In the genomic region with DNA sequence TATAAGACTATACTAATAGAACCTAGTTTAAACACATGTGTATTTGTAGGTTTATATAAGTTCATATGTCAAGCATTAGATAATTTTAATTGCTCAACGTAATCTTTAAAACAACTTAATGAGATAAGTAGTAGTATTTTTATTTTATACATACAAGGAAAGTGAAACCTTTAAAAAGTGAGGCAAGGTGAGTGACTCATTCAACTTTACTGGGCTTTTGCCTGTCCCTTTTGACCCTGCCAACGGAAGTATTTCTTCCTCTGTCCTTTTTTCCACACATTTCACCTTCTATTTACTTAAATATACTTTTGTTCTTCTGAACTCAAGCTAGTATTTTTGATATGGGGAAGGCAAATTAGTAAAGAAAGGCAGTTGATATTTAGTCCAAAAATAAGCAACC, we compare ENCODE assay signal across 31 cellular contexts.
DNase-seq lines count a peak whose midpoint lies in the region; ATAC-seq and TF ChIP-seq lines count a peak whose summit lies in the region.
"Had no signal": no experiment of that assay in that cellular context is flagged by ENCODE, and none has a peak within 500 bp of the region (broad histone marks: within the 10 kb centered on the region; RNA-seq: fewer than 3 reads in every experiment).

No MANE protein-coding gene starts in this region.

- no peak for DNase-seq in GM23338 (ENCODE audit: low spot score)
- peak; percentile 29 for DNase-seq in RPMI7951 (ENCODE audit: low read depth)
- DNase-seq in epithelial cell of esophagus (ENCODE audit: low read depth), result peak; percentile 15
- no peak for DNase-seq in mucosa of gallbladder (ENCODE audit: low spot score)
- no peak for DNase-seq in NCI-H1105 treated with DMSO at 0.1 percent for 48 hours (lab: John Stamatoyannopoulos, UW)
- DNase-seq in NCI-H187 (lab: John Stamatoyannopoulos, UW), result no peak
- no peak for DNase-seq in GDM1 (lab: John Stamatoyannopoulos, UW)
- DNase-seq: activated CD4-positive, CD25-positive, alpha-beta regulatory T cell; activated naive CD4-positive, alpha-beta T cell treated with Interleukin-2 at 50 U/mL for 16 hours; activated T-cell treated with anti-CD3 and anti-CD28 coated beads, Interleukin-2, amount 50 U/mL, for 48 hours; adrenal gland; BE2C; body of pancreas; CD8-positive, alpha-beta T cell; H7; hippocampal formation; KBM-7; mesenchymal stem cell; MM.1S; NCI-H1436 treated with DMSO at 0.1 percent for 48 hours; NCI-H2107; NCI-H345; NCI-H69; psoas muscle; Right ventricle myocardium superior; T-helper 17 cell had no signal

- peaks cover 16% of the 10 kb centered on the region for H3K4me1 ChIP-seq in ACC112 (ENCODE audit: control insufficient read depth, insufficient read depth, low read length, unreplicated experiment)
- H3K4me1 ChIP-seq in GM23338 (ENCODE audit: insufficient read depth), result no peaks in the 10 kb centered on the region
- H3K4me1 ChIP-seq: adrenal gland, BE2C, body of pancreas, psoas muscle had no signal

- no peaks in the 10 kb centered on the region for H3K36me3 Mint-ChIP-seq in GM23338 (ENCODE audit: low read depth)
- H3K36me3 Mint-ChIP-seq: CD8-positive, alpha-beta T cell; stimulated activated effector memory CD8-positive, alpha-beta T cell treated with anti-CD3 and anti-CD28 coated beads, Interleukin-12 subunit alpha, Interleukin-12 subunit beta, amount 100 ng/mL, for 72 hours; type B pancreatic cell had no signal

- H3K4me3 Mint-ChIP-seq in GM23338, result no peak overlapping the region
- H3K4me3 Mint-ChIP-seq: CD8-positive, alpha-beta T cell; stimulated activated effector memory CD8-positive, alpha-beta T cell treated with anti-CD3 and anti-CD28 coated beads, Interleukin-12 subunit alpha, Interleukin-12 subunit beta, amount 100 ng/mL, for 72 hours; T-helper 17 cell; type B pancreatic cell had no signal

- H3K4me3 ChIP-seq in ACC112 (ENCODE audit: low read depth, low read length) (no peak overlapping the region), GM23338 (no peak overlapping the region), epithelial cell of esophagus (ENCODE audit: low read length) (no peak overlapping the region)
- H3K4me3 ChIP-seq: adrenal gland, body of pancreas, psoas muscle had no signal

- H3K36me3 ChIP-seq in ACC112 (ENCODE audit: insufficient read depth, low read length) (no peaks in the 10 kb centered on the region), GM23338 (ENCODE audit: insufficient read depth) (no peaks in the 10 kb centered on the region)
- H3K36me3 ChIP-seq: adrenal gland, BE2C, neutrophil had no signal

- no peaks in the 10 kb centered on the region; the same call in 1 of the 2 replicates for H3K27me3 ChIP-seq in ACC112 (ENCODE audit: insufficient read depth, low read length)
- no peaks in the 10 kb centered on the region for H3K27me3 ChIP-seq in GM23338 (ENCODE audit: insufficient read depth)
- H3K27me3 ChIP-seq: adrenal gland, body of pancreas, neutrophil had no signal

- TF ChIP-seq CTCF in GM23338 (conservative IDR thresholded peaks at IDR 0.05; ENCODE audit: low read depth in 2 of 2), result no peak
- no peak for TF ChIP-seq CTCF in epithelial cell of esophagus (IDR thresholded peaks at IDR 0.05; ENCODE audit: insufficient read depth, low read depth, low read length, missing control alignments)

- ATAC-seq in GM23338, result no peak
- ATAC-seq: body of pancreas; CD8-positive, alpha-beta T cell; psoas muscle; SK-N-SH treated with all-trans-retinoic acid at 6 μM for 48 hours; stimulated activated effector memory CD8-positive, alpha-beta T cell treated with anti-CD3 and anti-CD28 coated beads, Interleukin-12 subunit alpha, Interleukin-12 subunit beta, amount 100 ng/mL, for 72 hours; T-helper 17 cell had no signal

- H3K27me3 Mint-ChIP-seq in GM23338 (ENCODE audit: insufficient read depth, low read depth, poor library complexity), result no peaks in the 10 kb centered on the region
- H3K27me3 Mint-ChIP-seq: T-helper 17 cell, type B pancreatic cell had no signal

- no peak overlapping the region for H3K27ac Mint-ChIP-seq in GM23338
- H3K27ac Mint-ChIP-seq: CD8-positive, alpha-beta T cell; stimulated activated effector memory CD8-positive, alpha-beta T cell treated with anti-CD3 and anti-CD28 coated beads, Interleukin-12 subunit alpha, Interleukin-12 subunit beta, amount 100 ng/mL, for 72 hours; T-helper 17 cell; type B pancreatic cell had no signal

- H3F3A ChIP-seq in GM23338 (replicated peaks; ENCODE audit: low read depth), result no peaks in the 10 kb centered on the region

- H3K4me2 ChIP-seq in GM23338, result no peak overlapping the region

- H4K20me1 ChIP-seq in GM23338 (replicated peaks; ENCODE audit: insufficient read depth), result no peaks in the 10 kb centered on the region

- H3K79me2 ChIP-seq in ACC112 (ENCODE audit: control insufficient read depth, insufficient read depth, low read length, unreplicated experiment) (no peaks in the 10 kb centered on the region), GM23338 (replicated peaks; ENCODE audit: insufficient read depth) (no peaks in the 10 kb centered on the region)

- H3K9me2 ChIP-seq in GM23338 (ENCODE audit: insufficient read depth), result no peaks in the 10 kb centered on the region

- no peak overlapping the region for H2AFZ ChIP-seq in ACC112 (ENCODE audit: low read length, unreplicated experiment)
- H2AFZ ChIP-seq in GM23338, result 0 out of 2 replicates have a peak overlapping the region, but pooled peaks have one; percentile 12

- peak overlapping the region; percentile 7; the same call in 1 of the 2 replicates for H3K27ac ChIP-seq in ACC112 (ENCODE audit: low read depth, low read length)
- no peak overlapping the region for H3K27ac ChIP-seq in GM23338 (ENCODE audit: low read depth)
- H3K27ac ChIP-seq: adrenal gland, body of pancreas, neutrophil, psoas muscle had no signal

- H3K9me3 Mint-ChIP-seq in GM23338, result no peaks in the 10 kb centered on the region
- H3K9me3 Mint-ChIP-seq: stimulated activated effector memory CD8-positive, alpha-beta T cell treated with anti-CD3 and anti-CD28 coated beads, Interleukin-12 subunit alpha, Interleukin-12 subunit beta, amount 100 ng/mL, for 72 hours; type B pancreatic cell had no signal

- peaks cover 10% of the 10 kb centered on the region for H3K4me1 Mint-ChIP-seq in GM23338
- H3K4me1 Mint-ChIP-seq: stimulated activated effector memory CD8-positive, alpha-beta T cell treated with anti-CD3 and anti-CD28 coated beads, Interleukin-12 subunit alpha, Interleukin-12 subunit beta, amount 100 ng/mL, for 72 hours; T-helper 17 cell had no signal

TF ChIP-seq in GM23338, 12 proteins besides CTCF, POLR2A, EP300 and RAD21 (continues in another document):
- no peak for TF ChIP-seq NANOG (IDR thresholded peaks at IDR 0.05; ENCODE audit: borderline replicate concordance)
- TF ChIP-seq JUNB (IDR thresholded peaks at IDR 0.05; ENCODE audit: unreplicated experiment), result no peak
- TF ChIP-seq, protein P1, sequence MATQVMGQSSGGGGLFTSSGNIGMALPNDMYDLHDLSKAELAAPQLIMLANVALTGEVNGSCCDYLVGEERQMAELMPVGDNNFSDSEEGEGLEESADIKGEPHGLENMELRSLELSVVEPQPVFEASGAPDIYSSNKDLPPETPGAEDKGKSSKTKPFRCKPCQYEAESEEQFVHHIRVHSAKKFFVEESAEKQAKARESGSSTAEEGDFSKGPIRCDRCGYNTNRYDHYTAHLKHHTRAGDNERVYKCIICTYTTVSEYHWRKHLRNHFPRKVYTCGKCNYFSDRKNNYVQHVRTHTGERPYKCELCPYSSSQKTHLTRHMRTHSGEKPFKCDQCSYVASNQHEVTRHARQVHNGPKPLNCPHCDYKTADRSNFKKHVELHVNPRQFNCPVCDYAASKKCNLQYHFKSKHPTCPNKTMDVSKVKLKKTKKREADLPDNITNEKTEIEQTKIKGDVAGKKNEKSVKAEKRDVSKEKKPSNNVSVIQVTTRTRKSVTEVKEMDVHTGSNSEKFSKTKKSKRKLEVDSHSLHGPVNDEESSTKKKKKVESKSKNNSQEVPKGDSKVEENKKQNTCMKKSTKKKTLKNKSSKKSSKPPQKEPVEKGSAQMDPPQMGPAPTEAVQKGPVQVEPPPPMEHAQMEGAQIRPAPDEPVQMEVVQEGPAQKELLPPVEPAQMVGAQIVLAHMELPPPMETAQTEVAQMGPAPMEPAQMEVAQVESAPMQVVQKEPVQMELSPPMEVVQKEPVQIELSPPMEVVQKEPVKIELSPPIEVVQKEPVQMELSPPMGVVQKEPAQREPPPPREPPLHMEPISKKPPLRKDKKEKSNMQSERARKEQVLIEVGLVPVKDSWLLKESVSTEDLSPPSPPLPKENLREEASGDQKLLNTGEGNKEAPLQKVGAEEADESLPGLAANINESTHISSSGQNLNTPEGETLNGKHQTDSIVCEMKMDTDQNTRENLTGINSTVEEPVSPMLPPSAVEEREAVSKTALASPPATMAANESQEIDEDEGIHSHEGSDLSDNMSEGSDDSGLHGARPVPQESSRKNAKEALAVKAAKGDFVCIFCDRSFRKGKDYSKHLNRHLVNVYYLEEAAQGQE (IDR thresholded peaks at IDR 0.05; ENCODE audit: unreplicated experiment), result no peak
- TF ChIP-seq EZH2 (IDR thresholded peaks at IDR 0.05; ENCODE audit: low read depth, unreplicated experiment), result no peak
- no peak for TF ChIP-seq CREB1 (CRISPR knock-in tag; IDR thresholded peaks at IDR 0.05; ENCODE audit: low read depth)
- no peak for TF ChIP-seq ZNF114 (CRISPR knock-in tag; IDR thresholded peaks at IDR 0.05)
- TF ChIP-seq STAT1 (IDR thresholded peaks at IDR 0.05; ENCODE audit: unreplicated experiment), result no peak
- no peak for TF ChIP-seq EZH2phosphoT487 (IDR thresholded peaks at IDR 0.05; ENCODE audit: unreplicated experiment)

Comparison
In these comparisons a context has a peak if more than half of its experiments do, and no peak if none do; other contexts are left out.
1. DNase-seq: peak in RPMI7951 (single experiment) and epithelial cell of esophagus (single experiment); none in GM23338 (single experiment), mucosa of gallbladder (single experiment), NCI-H1105 treated with DMSO at 0.1 percent for 48 hours (single experiment), NCI-H187 (0 of 2) and GDM1 (single experiment).